In the genomic region with DNA sequence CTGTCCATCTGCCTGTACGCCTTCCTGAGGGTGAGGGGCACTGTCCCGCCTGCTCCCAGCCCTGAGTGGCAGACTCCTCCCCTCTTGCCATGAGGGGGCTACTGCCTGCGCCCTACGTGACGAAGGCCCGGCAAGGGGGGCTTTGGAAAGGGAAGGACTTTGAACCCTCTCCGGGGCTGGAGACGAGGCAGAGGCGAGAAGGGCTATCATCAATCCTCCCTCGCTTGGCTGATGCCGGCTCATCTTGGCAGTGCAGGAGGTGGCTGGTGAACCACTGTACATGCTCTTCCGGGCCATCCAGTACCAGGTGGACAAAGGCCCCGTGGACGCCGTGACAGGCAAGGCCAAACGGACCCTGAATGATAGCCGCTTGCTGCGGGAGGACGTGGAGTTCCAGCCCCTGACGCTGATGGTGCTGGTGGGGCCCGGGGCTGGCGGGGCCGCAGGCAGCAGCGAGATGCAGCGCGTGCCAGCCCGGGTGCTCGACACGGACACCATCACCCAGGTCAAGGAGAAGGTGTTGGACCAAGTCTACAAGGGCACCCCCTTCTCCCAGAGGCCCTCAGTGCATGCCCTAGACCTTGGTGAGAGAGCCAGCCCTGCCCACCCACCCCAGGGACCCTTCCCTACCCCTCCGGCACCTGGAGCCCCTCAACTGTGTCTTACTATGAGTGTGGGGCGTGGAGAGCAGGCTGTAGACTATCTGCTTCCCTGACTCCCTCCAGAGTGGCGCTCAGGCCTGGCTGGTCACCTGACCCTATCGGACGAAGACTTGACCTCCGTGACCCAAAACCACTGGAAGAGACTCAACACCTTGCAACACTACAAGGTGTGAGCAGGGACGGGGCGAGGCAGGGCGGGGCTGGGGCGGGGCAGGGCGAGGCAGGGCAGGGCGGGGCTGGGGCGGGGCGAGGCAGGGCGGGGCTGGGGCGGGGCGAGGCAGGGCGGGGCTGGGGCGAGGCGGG, we compare ENCODE assay signal across 13 cellular contexts. TPM values are rescaled to one million over a fixed set of nuclear protein-coding genes. Genes with fewer than 3 reads are reported as not detected.
DNase-seq lines count a peak whose midpoint lies in the region; ATAC-seq and TF ChIP-seq lines count a peak whose summit lies in the region.
"Had no signal": no experiment of that assay in that cellular context is flagged by ENCODE, and none has a peak within 500 bp of the region (broad histone marks: within the 10 kb centered on the region; RNA-seq: fewer than 3 reads in every experiment).

No MANE protein-coding gene starts in this region.

- H3K36me3 ChIP-seq in PC-3 (ENCODE audit: low read depth, low read length): peaks cover 2% of the 10 kb centered on the region; the same call in 1 of the 2 replicates
- H3K36me3 ChIP-seq in osteoblast (ENCODE audit: insufficient read depth, low read length): no peaks in the 10 kb centered on the region
- no peaks in the 10 kb centered on the region for H3K36me3 ChIP-seq in colonic mucosa
- no peaks in the 10 kb centered on the region for H3K36me3 ChIP-seq in OCI-LY7 (ENCODE audit: insufficient read depth, low read length)
- H3K36me3 ChIP-seq: neutrophil had no signal

- no peak for ATAC-seq in activated naive CD8-positive, alpha-beta T cell treated with anti-CD3 and anti-CD28 coated beads, Interleukin-2, amount 10 ng/mL, durations not matched to agents 7 days and 5 days (ENCODE audit: low read depth)
- ATAC-seq in activated naive CD8-positive, alpha-beta T cell treated with anti-CD3 and anti-CD28 coated beads, Interleukin-2, amount 50 U/mL, for 24 hours: no peak
- ATAC-seq in PC-3: no peak
- ATAC-seq: T-cell had no signal

- POLR2A ChIA-PET in activated naive CD8-positive, alpha-beta T cell treated with anti-CD3 and anti-CD28 coated beads, Interleukin-2, amount 10 ng/mL, durations not matched to agents 7 days and 5 days (lab: Charles Lee): no interaction called here
- POLR2A ChIA-PET in PC-3 (lab: Charles Lee; ENCODE audit: unreplicated experiment): no interaction called here
- POLR2A ChIA-PET in OCI-LY7 (lab: Charles Lee): no interaction called here

- no peaks in the 10 kb centered on the region for H3K9me3 Mint-ChIP-seq in activated naive CD8-positive, alpha-beta T cell treated with anti-CD3 and anti-CD28 coated beads, Interleukin-2, amount 10 ng/mL, durations not matched to agents 7 days and 5 days
- H3K9me3 Mint-ChIP-seq in activated naive CD8-positive, alpha-beta T cell treated with anti-CD3 and anti-CD28 coated beads, Interleukin-2, amount 50 U/mL, for 24 hours: no peaks in the 10 kb centered on the region
- H3K9me3 Mint-ChIP-seq: activated naive CD4-positive, alpha-beta T cell treated with anti-CD3 and anti-CD28 coated beads, Interleukin-2, amount 50 U/mL, for 24 hours; T-cell had no signal

- no peak for TF ChIP-seq CTCF in PC-3 (conservative IDR thresholded peaks at IDR 0.05; ENCODE audit: low read depth, low read length)
- TF ChIP-seq CTCF in osteoblast (IDR thresholded peaks at IDR 0.05; ENCODE audit: extremely low read depth, low read depth, low read length): no peak
- no peak for TF ChIP-seq CTCF in colonic mucosa (IDR thresholded peaks at IDR 0.05)
- TF ChIP-seq CTCF in OCI-LY7 (conservative IDR thresholded peaks at IDR 0.05; ENCODE audit: low read length): no peak

- no peaks in the 10 kb centered on the region for H4K20me1 ChIP-seq in PC-3 (ENCODE audit: low read length)
- H4K20me1 ChIP-seq in osteoblast (ENCODE audit: insufficient read depth, low read length): no peaks in the 10 kb centered on the region
- no peaks in the 10 kb centered on the region for H4K20me1 ChIP-seq in OCI-LY7 (ENCODE audit: insufficient read depth, low read length)

- H3K9me2 ChIP-seq in PC-3 (replicated peaks; ENCODE audit: low read length) (no peaks in the 10 kb centered on the region), OCI-LY7 (ENCODE audit: insufficient read depth, low read length) (no peaks in the 10 kb centered on the region)

- H3K4me3 Mint-ChIP-seq in activated naive CD8-positive, alpha-beta T cell treated with anti-CD3 and anti-CD28 coated beads, Interleukin-2, amount 10 ng/mL, durations not matched to agents 7 days and 5 days: no peak overlapping the region
- no peak overlapping the region for H3K4me3 Mint-ChIP-seq in activated naive CD8-positive, alpha-beta T cell treated with anti-CD3 and anti-CD28 coated beads, Interleukin-2, amount 50 U/mL, for 24 hours
- H3K4me3 Mint-ChIP-seq: activated naive CD4-positive, alpha-beta T cell treated with anti-CD3 and anti-CD28 coated beads, Interleukin-2, amount 50 U/mL, for 24 hours; T-cell had no signal

- no peak overlapping the region for H3K4me2 ChIP-seq in PC-3 (ENCODE audit: low read length)
- H3K4me2 ChIP-seq in osteoblast (ENCODE audit: insufficient read depth, low read length): no peak overlapping the region
- H3K4me2 ChIP-seq in OCI-LY7 (ENCODE audit: low read length): no peak overlapping the region
- H3K4me2 ChIP-seq: KMS-11 had no signal

- H3K9ac ChIP-seq in PC-3 (ENCODE audit: low read length) (no peak overlapping the region), colonic mucosa (ENCODE audit: low read depth in 2 of 2, low read length in 2 of 2) (no peak overlapping the region)
- H3K9ac ChIP-seq: KMS-11 had no signal

- CTCF ChIA-PET in PC-3 (lab: Charles Lee) (no interaction called here), OCI-LY7 (lab: Charles Lee; ENCODE audit: unreplicated experiment) (no interaction called here)

- peak; percentile 19 for DNase-seq in activated naive CD8-positive, alpha-beta T cell treated with anti-CD3 and anti-CD28 coated beads, Interleukin-2, amount 10 ng/mL, durations not matched to agents 7 days and 5 days
- DNase-seq in activated naive CD8-positive, alpha-beta T cell treated with anti-CD3 and anti-CD28 coated beads, Interleukin-2, amount 50 U/mL, for 24 hours: no peak
- no peak for DNase-seq in PC-3
- DNase-seq in osteoblast (ENCODE audit: insufficient read length, low spot score, missing footprints): peak; percentile 92
- DNase-seq in colonic mucosa: no peak
- DNase-seq in OCI-LY7 (ENCODE audit: low spot score): no peak
- DNase-seq: activated CD4-positive, alpha-beta T cell treated with anti-CD3 and anti-CD28 coated beads, Interleukin-2, amount 50 U/mL, for 1 hour; C1 segment of cervical spinal cord; NCI-H2029 treated with DMSO at 0.1 percent for 48 hours had no signal

- H3F3A ChIP-seq in PC-3 (ENCODE audit: low read length, unreplicated experiment): no peaks in the 10 kb centered on the region

- no TSS peak for BruUV-seq in PC-3 (replicated peaks; lab: Mats Ljungman, UMichigan)
- BruUV-seq in OCI-LY7 (replicated peaks; lab: Mats Ljungman, UMichigan): no TSS peak

- H3K27me3 ChIP-seq in PC-3 (ENCODE audit: low read length) (no peaks in the 10 kb centered on the region), osteoblast (ENCODE audit: insufficient read depth, low read length) (no peaks in the 10 kb centered on the region), colonic mucosa (peaks cover 8% of the 10 kb centered on the region)

- H3K4me1 ChIP-seq in PC-3 (ENCODE audit: insufficient read depth, low read length) (no peaks in the 10 kb centered on the region), osteoblast (ENCODE audit: insufficient read depth, low read length) (peaks cover 2% of the 10 kb centered on the region), colonic mucosa (no peaks in the 10 kb centered on the region), OCI-LY7 (ENCODE audit: insufficient read depth, low read length, poor library complexity, severe bottlenecking) (peaks cover 3% of the 10 kb centered on the region)

- H3K27me3 Mint-ChIP-seq in activated naive CD8-positive, alpha-beta T cell treated with anti-CD3 and anti-CD28 coated beads, Interleukin-2, amount 10 ng/mL, durations not matched to agents 7 days and 5 days: peaks cover 7% of the 10 kb centered on the region
- H3K27me3 Mint-ChIP-seq in activated naive CD8-positive, alpha-beta T cell treated with anti-CD3 and anti-CD28 coated beads, Interleukin-2, amount 50 U/mL, for 24 hours: peaks cover 4% of the 10 kb centered on the region
- H3K27me3 Mint-ChIP-seq: activated naive CD4-positive, alpha-beta T cell treated with anti-CD3 and anti-CD28 coated beads, Interleukin-2, amount 50 U/mL, for 24 hours had no signal

- H3K4me3 ChIP-seq in PC-3 (ENCODE audit: low read length) (no peak overlapping the region), osteoblast (ENCODE audit: insufficient read depth, low read length) (no peak overlapping the region), colonic mucosa (no peak overlapping the region), OCI-LY7 (ENCODE audit: low read depth, low read length, poor library complexity, severe bottlenecking) (no peak overlapping the region)

- peak overlapping the region; percentile 16; the same call in 1 of the 2 replicates for H3K27ac ChIP-seq in PC-3 (ENCODE audit: low read length)
- H3K27ac ChIP-seq in osteoblast (ENCODE audit: low read depth, low read length): no peak overlapping the region
- no peak overlapping the region for H3K27ac ChIP-seq in colonic mucosa
- no peak overlapping the region for H3K27ac ChIP-seq in OCI-LY7 (ENCODE audit: low read depth, low read length, poor library complexity, severe bottlenecking)
- H3K27ac ChIP-seq: KMS-11, neutrophil had no signal

- intact Hi-C loops in PC-3 (cut with micrococcal nuclease): no loop called here
- intact Hi-C loops in colonic mucosa (cut with DNase I): no loop called here
- intact Hi-C loops in OCI-LY7 (cut with micrococcal nuclease; ENCODE audit: unreplicated experiment): no loop called here

- no peaks in the 10 kb centered on the region for H3K4me1 Mint-ChIP-seq in activated naive CD8-positive, alpha-beta T cell treated with anti-CD3 and anti-CD28 coated beads, Interleukin-2, amount 10 ng/mL, durations not matched to agents 7 days and 5 days
- no peaks in the 10 kb centered on the region for H3K4me1 Mint-ChIP-seq in activated naive CD8-positive, alpha-beta T cell treated with anti-CD3 and anti-CD28 coated beads, Interleukin-2, amount 50 U/mL, for 24 hours

- H3K36me3 Mint-ChIP-seq in activated naive CD8-positive, alpha-beta T cell treated with anti-CD3 and anti-CD28 coated beads, Interleukin-2, amount 10 ng/mL, durations not matched to agents 7 days and 5 days: no peaks in the 10 kb centered on the region
- H3K36me3 Mint-ChIP-seq in activated naive CD8-positive, alpha-beta T cell treated with anti-CD3 and anti-CD28 coated beads, Interleukin-2, amount 50 U/mL, for 24 hours (ENCODE audit: low read depth): no peaks in the 10 kb centered on the region
- H3K36me3 Mint-ChIP-seq: activated naive CD4-positive, alpha-beta T cell treated with anti-CD3 and anti-CD28 coated beads, Interleukin-2, amount 50 U/mL, for 24 hours; T-cell had no signal

- H3K79me2 ChIP-seq in PC-3 (ENCODE audit: low read length) (no peaks in the 10 kb centered on the region), osteoblast (ENCODE audit: insufficient read depth, low read length) (no peaks in the 10 kb centered on the region), OCI-LY7 (ENCODE audit: insufficient read depth, low read depth, low read length) (no peaks in the 10 kb centered on the region)

- no peak overlapping the region for H3K27ac Mint-ChIP-seq in activated naive CD8-positive, alpha-beta T cell treated with anti-CD3 and anti-CD28 coated beads, Interleukin-2, amount 10 ng/mL, durations not matched to agents 7 days and 5 days
- no peak overlapping the region for H3K27ac Mint-ChIP-seq in activated naive CD8-positive, alpha-beta T cell treated with anti-CD3 and anti-CD28 coated beads, Interleukin-2, amount 50 U/mL, for 24 hours
- H3K27ac Mint-ChIP-seq: activated naive CD4-positive, alpha-beta T cell treated with anti-CD3 and anti-CD28 coated beads, Interleukin-2, amount 50 U/mL, for 24 hours; T-cell had no signal

- H3K9me3 ChIP-seq in PC-3 (ENCODE audit: low read length): no peaks in the 10 kb centered on the region
- H3K9me3 ChIP-seq in osteoblast (ENCODE audit: low read depth, low read length): no peaks in the 10 kb centered on the region
- no peaks in the 10 kb centered on the region for H3K9me3 ChIP-seq in colonic mucosa
- H3K9me3 ChIP-seq in OCI-LY7 (ENCODE audit: low read length): no peaks in the 10 kb centered on the region
- H3K9me3 ChIP-seq: neutrophil had no signal

- H2AFZ ChIP-seq in PC-3 (ENCODE audit: low read length) (no peak overlapping the region), osteoblast (ENCODE audit: low read length) (no peak overlapping the region), OCI-LY7 (ENCODE audit: low read length) (no peak overlapping the region)

RNA-seq across cellular contexts. Expression of a gene that starts 4.9 kb away (rescaled TPM):
- total RNA-seq in activated naive CD8-positive, alpha-beta T cell treated with anti-CD3 and anti-CD28 coated beads, Interleukin-2, amount 10 ng/mL, durations not matched to agents 7 days and 5 days: not detected
- total RNA-seq in PC-3 (2014; rRNA removed) (0.40 and 1.5 TPM in 2 replicates), osteoblast (0.36 TPM in 1 of 2 replicates, not detected in the other), colonic mucosa (1 to 10 TPM in 1 of 2 donors, under 1 TPM in 1; 0.64 to 2.3 TPM), OCI-LY7 (2022) (not detected in 2 replicates)
- total RNA-seq in OCI-LY7 (2014; rRNA removed; shearing (Covaris generic)): not detected in 2 replicates
- total RNA-seq: T-cell had no signal

RNA-seq across cellular contexts. Expression of a gene that starts 11.9 kb away (rescaled TPM):
- 1 to 10 TPM; 1.3 to 2.1 TPM for total RNA-seq in activated naive CD8-positive, alpha-beta T cell treated with anti-CD3 and anti-CD28 coated beads, Interleukin-2, amount 10 ng/mL, durations not matched to agents 7 days and 5 days
- total RNA-seq in PC-3 (2014; rRNA removed) (27.3 and 43.5 TPM in 2 replicates), osteoblast (2.7 and 4.3 TPM in 2 replicates), colonic mucosa (1 to 10 TPM in 1 of 2 donors, under 1 TPM in 1; 0.57 to 3.7 TPM), OCI-LY7 (2022) (not detected in 2 replicates)
- not detected in 2 replicates for total RNA-seq in OCI-LY7 (2014; rRNA removed; shearing (Covaris generic))

RNA-seq across cellular contexts. Expression of a gene that starts 18.3 kb away (rescaled TPM):
- total RNA-seq in activated naive CD8-positive, alpha-beta T cell treated with anti-CD3 and anti-CD28 coated beads, Interleukin-2, amount 10 ng/mL, durations not matched to agents 7 days and 5 days: 10 to 100 TPM; 66.3 to 67.1 TPM
- total RNA-seq in PC-3 (2014; rRNA removed) (88.6 and 104 TPM in 2 replicates), osteoblast (40.2 and 42.7 TPM in 2 replicates), colonic mucosa (10 to 100 TPM; 80.6 to 92.6 TPM), OCI-LY7 (2022) (47.5 and 51.8 TPM in 2 replicates)
- total RNA-seq in OCI-LY7 (2014; rRNA removed; shearing (Covaris generic)): 52.5 and 53.2 TPM in 2 replicates

RNA-seq across cellular contexts. Expression of a gene that starts 18.6 kb away (rescaled TPM):
- 100 to 1,000 TPM; 158 to 162 TPM for total RNA-seq in activated naive CD8-positive, alpha-beta T cell treated with anti-CD3 and anti-CD28 coated beads, Interleukin-2, amount 10 ng/mL, durations not matched to agents 7 days and 5 days
- 232 and 298 TPM in 2 replicates for total RNA-seq in PC-3 (2014; rRNA removed)
- 156 and 172 TPM in 2 replicates for total RNA-seq in osteoblast
- 100 to 1,000 TPM; 253 to 377 TPM for total RNA-seq in colonic mucosa
- 121 and 165 TPM in 2 replicates for total RNA-seq in OCI-LY7 (2014; rRNA removed; shearing (Covaris generic))
- 156 and 186 TPM in 2 replicates for total RNA-seq in OCI-LY7 (2022)

RNA-seq across cellular contexts. Expression of a gene that starts 51.3 kb away (rescaled TPM):
- 10 to 100 TPM; 15.9 to 16.4 TPM for total RNA-seq in activated naive CD8-positive, alpha-beta T cell treated with anti-CD3 and anti-CD28 coated beads, Interleukin-2, amount 10 ng/mL, durations not matched to agents 7 days and 5 days
- total RNA-seq in PC-3 (2014; rRNA removed): 44.4 and 48.6 TPM in 2 replicates
- 14.1 and 16.3 TPM in 2 replicates for total RNA-seq in osteoblast
- 10 to 100 TPM; 12.7 to 16.8 TPM for total RNA-seq in colonic mucosa
- total RNA-seq in OCI-LY7 (2014; rRNA removed; shearing (Covaris generic)): 2.7 and 6.9 TPM in 2 replicates
- total RNA-seq in OCI-LY7 (2022): 8.8 TPM in 2 replicates

Comparison
In these comparisons a context has a peak if more than half of its experiments do, and no peak if none do; other contexts are left out.
1. DNase-seq: peak in activated naive CD8-positive, alpha-beta T cell treated with anti-CD3 and anti-CD28 coated beads, Interleukin-2, amount 10 ng/mL, durations not matched to agents 7 days and 5 days (single experiment) and osteoblast (single experiment); none in activated naive CD8-positive, alpha-beta T cell treated with anti-CD3 and anti-CD28 coated beads, Interleukin-2, amount 50 U/mL, for 24 hours (single experiment), PC-3 (single experiment), colonic mucosa (single experiment) and OCI-LY7 (single experiment).